1 cellular context compared by ENCODE assay signal in the genomic region with DNA sequence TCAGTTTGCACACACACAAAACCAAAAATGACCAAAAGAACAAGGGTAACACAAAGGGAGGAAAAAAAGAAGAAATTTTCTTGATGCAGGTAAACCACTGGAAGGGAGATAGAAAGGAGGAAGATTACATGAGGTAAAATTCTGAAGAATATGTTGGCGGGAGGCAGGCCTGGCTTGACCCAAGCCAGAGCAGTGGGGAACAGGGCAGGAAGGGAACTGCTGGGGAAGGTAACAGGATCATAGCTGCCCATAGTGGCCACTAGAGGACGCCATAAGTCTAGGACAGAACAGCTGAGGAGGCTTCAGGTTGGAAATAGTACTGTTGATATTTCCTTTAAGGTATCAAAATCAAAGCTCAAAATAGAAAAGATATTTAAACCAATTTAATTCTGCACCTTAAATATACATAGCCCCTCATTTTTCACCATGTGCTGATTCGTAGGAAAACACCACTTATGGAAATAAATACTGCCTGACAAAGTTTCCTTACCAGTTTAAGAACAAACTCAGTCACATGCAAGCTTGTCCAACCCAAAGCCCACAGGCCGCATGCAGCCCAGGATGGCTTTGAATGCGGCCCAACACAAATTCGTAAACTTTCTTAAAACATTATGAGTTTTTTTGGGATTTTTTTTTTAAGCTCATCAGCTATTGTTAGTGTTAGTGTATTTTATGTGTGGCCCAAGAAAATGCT.
A peak's percentile ranks its signal among the peaks of the same experiment; 100 is the strongest.
TF ChIP-seq lines count a peak whose summit lies in the region.

No MANE protein-coding gene starts in this region.

TF ChIP-seq in HepG2, 621 proteins besides CTCF, POLR2A, EP300 and RAD21 (continues in another document):
- TF ChIP-seq, protein P1, sequence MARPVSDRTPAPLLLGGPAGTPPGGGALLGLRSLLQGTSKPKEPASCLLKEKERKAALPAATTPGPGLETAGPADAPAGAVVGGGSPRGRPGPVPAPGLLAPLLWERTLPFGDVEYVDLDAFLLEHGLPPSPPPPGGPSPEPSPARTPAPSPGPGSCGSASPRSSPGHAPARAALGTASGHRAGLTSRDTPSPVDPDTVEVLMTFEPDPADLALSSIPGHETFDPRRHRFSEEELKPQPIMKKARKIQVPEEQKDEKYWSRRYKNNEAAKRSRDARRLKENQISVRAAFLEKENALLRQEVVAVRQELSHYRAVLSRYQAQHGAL (CRISPR knock-in tag; IDR thresholded peaks at IDR 0.05; ENCODE audit: not compliant biosample characterization): no peak
- TF ChIP-seq XRCC5 (optimal IDR thresholded peaks at IDR 0.05; ENCODE audit: low read length) (peak; percentile 73), YEATS2 (CRISPR knock-in tag; IDR thresholded peaks at IDR 0.05; ENCODE audit: borderline replicate concordance) (peak; percentile 36; the same call in 1 of the 2 replicates), JARID2 (CRISPR knock-in tag; IDR thresholded peaks at IDR 0.05; ENCODE audit: insufficient replicate concordance) (peak; percentile 60), TOPORS (CRISPR knock-in tag; IDR thresholded peaks at IDR 0.05) (no peak), SMC3 (IDR thresholded peaks at IDR 0.05; ENCODE audit: low read length) (peak; percentile 94), FOXA1 (IDR thresholded peaks at IDR 0.05) (no peak), FOXA1 (CRISPR knock-in tag; IDR thresholded peaks at IDR 0.05) (peak; percentile 18; the same call in 1 of the 2 replicates), ARNT (IDR thresholded peaks at IDR 0.05) (no peak), HDAC1 (CRISPR knock-in tag; IDR thresholded peaks at IDR 0.05) (no peak), MXI1 (IDR thresholded peaks at IDR 0.05; ENCODE audit: borderline replicate concordance, low read depth, low read length) (no peak), ZNF382 (CRISPR knock-in tag; IDR thresholded peaks at IDR 0.05; ENCODE audit: borderline replicate concordance) (no peak), SMAD3 (CRISPR knock-in tag; IDR thresholded peaks at IDR 0.05) (peak; percentile 31; the same call in 1 of the 2 replicates), ELF3 (CRISPR knock-in tag; IDR thresholded peaks at IDR 0.05) (peak; percentile 52; the same call in 1 of the 2 replicates), GATAD1 (CRISPR knock-in tag; IDR thresholded peaks at IDR 0.05) (0 out of 2 replicates have a peak, but pooled peaks have one; percentile 45), CBFB (CRISPR knock-in tag; IDR thresholded peaks at IDR 0.05) (0 out of 2 replicates have a peak, but pooled peaks have one; percentile 28), ZNF264 (CRISPR knock-in tag; IDR thresholded peaks at IDR 0.05) (0 out of 2 replicates have a peak, but pooled peaks have one; percentile 48), LCORL (IDR thresholded peaks at IDR 0.05) (no peak), LCORL (CRISPR knock-in tag; IDR thresholded peaks at IDR 0.05) (0 out of 2 replicates have a peak, but pooled peaks have one; percentile 21), THYN1 (CRISPR knock-in tag; IDR thresholded peaks at IDR 0.05; ENCODE audit: borderline replicate concordance, low read depth) (no peak), SIN3B (IDR thresholded peaks at IDR 0.05; ENCODE audit: low read length) (0 out of 2 replicates have a peak, but pooled peaks have one; percentile 41), ZKSCAN8 (CRISPR knock-in tag; IDR thresholded peaks at IDR 0.05; ENCODE audit: borderline replicate concordance) (no peak), MIXL1 (CRISPR knock-in tag; IDR thresholded peaks at IDR 0.05) (peak; percentile 22; the same call in 1 of the 2 replicates), ZNF563 (CRISPR knock-in tag; IDR thresholded peaks at IDR 0.05) (no peak), SRF (IDR thresholded peaks at IDR 0.05; ENCODE audit: low read depth, low read length) (0 out of 2 replicates have a peak, but pooled peaks have one; percentile 17), IRF2 (CRISPR knock-in tag; IDR thresholded peaks at IDR 0.05) (0 out of 2 replicates have a peak, but pooled peaks have one; percentile 54), STAG1 (CRISPR knock-in tag; IDR thresholded peaks at IDR 0.05) (peak; percentile 94), NFE2L2 (IDR thresholded peaks at IDR 0.05; ENCODE audit: low read length) (0 out of 2 replicates have a peak, but pooled peaks have one; percentile 11)
- TF ChIP-seq, protein P2, sequence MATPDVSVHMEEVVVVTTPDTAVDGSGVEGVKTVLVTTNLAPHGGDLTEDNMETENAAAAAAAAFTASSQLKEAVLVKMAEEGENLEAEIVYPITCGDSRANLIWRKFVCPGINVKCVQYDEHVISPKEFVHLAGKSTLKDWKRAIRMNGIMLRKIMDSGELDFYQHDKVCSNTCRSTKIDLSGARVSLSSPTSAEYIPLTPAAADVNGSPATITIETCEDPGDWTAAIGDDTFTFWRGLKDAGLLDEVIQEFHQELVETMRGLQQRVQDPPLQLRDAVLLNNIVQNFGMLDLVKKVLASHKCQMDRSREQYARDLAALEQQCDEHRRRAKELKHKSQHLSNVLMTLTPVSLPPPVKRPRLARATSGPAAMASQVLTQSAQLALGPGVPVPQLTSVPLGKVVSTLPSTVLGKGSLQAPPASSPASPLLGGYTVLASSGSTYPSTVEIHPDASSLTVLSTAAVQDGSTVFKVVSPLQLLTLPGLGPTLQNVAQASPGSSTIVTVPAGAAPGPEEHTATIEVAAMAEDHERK (CRISPR knock-in tag; IDR thresholded peaks at IDR 0.05; ENCODE audit: low read depth): no peak
- TF ChIP-seq, protein P3, sequence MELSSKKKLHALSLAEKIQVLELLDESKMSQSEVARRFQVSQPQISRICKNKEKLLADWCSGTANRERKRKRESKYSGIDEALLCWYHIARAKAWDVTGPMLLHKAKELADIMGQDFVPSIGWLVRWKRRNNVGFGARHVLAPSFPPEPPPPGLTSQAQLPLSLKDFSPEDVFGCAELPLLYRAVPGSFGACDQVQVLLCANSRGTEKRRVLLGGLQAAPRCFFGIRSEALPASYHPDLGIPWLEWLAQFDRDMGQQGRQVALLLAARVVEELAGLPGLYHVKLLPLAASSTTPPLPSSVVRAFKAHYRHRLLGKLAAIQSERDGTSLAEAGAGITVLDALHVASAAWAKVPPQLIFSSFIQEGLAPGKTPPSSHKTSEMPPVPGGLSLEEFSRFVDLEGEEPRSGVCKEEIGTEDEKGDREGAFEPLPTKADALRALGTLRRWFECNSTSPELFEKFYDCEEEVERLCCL (CRISPR knock-in tag; IDR thresholded peaks at IDR 0.05; ENCODE audit: borderline replicate concordance): no peak
- TF ChIP-seq, protein P4, sequence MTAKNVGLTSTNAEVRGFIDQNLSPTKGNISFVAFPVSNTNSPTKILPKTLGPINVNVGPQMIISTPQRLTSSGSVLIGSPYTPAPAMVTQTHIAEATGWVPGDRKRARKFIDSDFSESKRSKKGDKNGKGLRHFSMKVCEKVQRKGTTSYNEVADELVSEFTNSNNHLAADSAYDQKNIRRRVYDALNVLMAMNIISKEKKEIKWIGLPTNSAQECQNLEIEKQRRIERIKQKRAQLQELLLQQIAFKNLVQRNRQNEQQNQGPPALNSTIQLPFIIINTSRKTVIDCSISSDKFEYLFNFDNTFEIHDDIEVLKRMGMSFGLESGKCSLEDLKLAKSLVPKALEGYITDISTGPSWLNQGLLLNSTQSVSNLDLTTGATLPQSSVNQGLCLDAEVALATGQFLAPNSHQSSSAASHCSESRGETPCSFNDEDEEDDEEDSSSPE (CRISPR knock-in tag; IDR thresholded peaks at IDR 0.05): 0 out of 2 replicates have a peak, but pooled peaks have one; percentile 21
- TF ChIP-seq, protein P5, sequence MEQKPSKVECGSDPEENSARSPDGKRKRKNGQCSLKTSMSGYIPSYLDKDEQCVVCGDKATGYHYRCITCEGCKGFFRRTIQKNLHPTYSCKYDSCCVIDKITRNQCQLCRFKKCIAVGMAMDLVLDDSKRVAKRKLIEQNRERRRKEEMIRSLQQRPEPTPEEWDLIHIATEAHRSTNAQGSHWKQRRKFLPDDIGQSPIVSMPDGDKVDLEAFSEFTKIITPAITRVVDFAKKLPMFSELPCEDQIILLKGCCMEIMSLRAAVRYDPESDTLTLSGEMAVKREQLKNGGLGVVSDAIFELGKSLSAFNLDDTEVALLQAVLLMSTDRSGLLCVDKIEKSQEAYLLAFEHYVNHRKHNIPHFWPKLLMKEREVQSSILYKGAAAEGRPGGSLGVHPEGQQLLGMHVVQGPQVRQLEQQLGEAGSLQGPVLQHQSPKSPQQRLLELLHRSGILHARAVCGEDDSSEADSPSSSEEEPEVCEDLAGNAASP (CRISPR knock-in tag; IDR thresholded peaks at IDR 0.05; ENCODE audit: borderline replicate concordance): 0 out of 2 replicates have a peak, but pooled peaks have one; percentile 28
- TF ChIP-seq, protein P6, sequence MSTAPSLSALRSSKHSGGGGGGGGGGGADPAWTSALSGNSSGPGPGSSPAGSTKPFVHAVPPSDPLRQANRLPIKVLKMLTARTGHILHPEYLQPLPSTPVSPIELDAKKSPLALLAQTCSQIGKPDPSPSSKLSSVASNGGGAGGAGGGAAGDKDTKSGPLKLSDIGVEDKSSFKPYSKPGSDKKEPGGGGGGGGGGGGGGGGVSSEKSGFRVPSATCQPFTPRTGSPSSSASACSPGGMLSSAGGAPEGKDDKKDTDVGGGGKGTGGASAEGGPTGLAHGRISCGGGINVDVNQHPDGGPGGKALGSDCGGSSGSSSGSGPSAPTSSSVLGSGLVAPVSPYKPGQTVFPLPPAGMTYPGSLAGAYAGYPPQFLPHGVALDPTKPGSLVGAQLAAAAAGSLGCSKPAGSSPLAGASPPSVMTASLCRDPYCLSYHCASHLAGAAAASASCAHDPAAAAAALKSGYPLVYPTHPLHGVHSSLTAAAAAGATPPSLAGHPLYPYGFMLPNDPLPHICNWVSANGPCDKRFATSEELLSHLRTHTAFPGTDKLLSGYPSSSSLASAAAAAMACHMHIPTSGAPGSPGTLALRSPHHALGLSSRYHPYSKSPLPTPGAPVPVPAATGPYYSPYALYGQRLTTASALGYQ (CRISPR knock-in tag; IDR thresholded peaks at IDR 0.05): no peak
- TF ChIP-seq, protein P7, sequence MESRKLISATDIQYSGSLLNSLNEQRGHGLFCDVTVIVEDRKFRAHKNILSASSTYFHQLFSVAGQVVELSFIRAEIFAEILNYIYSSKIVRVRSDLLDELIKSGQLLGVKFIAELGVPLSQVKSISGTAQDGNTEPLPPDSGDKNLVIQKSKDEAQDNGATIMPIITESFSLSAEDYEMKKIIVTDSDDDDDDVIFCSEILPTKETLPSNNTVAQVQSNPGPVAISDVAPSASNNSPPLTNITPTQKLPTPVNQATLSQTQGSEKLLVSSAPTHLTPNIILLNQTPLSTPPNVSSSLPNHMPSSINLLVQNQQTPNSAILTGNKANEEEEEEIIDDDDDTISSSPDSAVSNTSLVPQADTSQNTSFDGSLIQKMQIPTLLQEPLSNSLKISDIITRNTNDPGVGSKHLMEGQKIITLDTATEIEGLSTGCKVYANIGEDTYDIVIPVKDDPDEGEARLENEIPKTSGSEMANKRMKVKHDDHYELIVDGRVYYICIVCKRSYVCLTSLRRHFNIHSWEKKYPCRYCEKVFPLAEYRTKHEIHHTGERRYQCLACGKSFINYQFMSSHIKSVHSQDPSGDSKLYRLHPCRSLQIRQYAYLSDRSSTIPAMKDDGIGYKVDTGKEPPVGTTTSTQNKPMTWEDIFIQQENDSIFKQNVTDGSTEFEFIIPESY (CRISPR knock-in tag; IDR thresholded peaks at IDR 0.05): peak; percentile 33; the same call in 1 of the 2 replicates
- TF ChIP-seq, protein P8, sequence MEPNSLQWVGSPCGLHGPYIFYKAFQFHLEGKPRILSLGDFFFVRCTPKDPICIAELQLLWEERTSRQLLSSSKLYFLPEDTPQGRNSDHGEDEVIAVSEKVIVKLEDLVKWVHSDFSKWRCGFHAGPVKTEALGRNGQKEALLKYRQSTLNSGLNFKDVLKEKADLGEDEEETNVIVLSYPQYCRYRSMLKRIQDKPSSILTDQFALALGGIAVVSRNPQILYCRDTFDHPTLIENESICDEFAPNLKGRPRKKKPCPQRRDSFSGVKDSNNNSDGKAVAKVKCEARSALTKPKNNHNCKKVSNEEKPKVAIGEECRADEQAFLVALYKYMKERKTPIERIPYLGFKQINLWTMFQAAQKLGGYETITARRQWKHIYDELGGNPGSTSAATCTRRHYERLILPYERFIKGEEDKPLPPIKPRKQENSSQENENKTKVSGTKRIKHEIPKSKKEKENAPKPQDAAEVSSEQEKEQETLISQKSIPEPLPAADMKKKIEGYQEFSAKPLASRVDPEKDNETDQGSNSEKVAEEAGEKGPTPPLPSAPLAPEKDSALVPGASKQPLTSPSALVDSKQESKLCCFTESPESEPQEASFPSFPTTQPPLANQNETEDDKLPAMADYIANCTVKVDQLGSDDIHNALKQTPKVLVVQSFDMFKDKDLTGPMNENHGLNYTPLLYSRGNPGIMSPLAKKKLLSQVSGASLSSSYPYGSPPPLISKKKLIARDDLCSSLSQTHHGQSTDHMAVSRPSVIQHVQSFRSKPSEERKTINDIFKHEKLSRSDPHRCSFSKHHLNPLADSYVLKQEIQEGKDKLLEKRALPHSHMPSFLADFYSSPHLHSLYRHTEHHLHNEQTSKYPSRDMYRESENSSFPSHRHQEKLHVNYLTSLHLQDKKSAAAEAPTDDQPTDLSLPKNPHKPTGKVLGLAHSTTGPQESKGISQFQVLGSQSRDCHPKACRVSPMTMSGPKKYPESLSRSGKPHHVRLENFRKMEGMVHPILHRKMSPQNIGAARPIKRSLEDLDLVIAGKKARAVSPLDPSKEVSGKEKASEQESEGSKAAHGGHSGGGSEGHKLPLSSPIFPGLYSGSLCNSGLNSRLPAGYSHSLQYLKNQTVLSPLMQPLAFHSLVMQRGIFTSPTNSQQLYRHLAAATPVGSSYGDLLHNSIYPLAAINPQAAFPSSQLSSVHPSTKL (CRISPR knock-in tag; IDR thresholded peaks at IDR 0.05): 0 out of 2 replicates have a peak, but pooled peaks have one; percentile 25
- TF ChIP-seq, protein P9, sequence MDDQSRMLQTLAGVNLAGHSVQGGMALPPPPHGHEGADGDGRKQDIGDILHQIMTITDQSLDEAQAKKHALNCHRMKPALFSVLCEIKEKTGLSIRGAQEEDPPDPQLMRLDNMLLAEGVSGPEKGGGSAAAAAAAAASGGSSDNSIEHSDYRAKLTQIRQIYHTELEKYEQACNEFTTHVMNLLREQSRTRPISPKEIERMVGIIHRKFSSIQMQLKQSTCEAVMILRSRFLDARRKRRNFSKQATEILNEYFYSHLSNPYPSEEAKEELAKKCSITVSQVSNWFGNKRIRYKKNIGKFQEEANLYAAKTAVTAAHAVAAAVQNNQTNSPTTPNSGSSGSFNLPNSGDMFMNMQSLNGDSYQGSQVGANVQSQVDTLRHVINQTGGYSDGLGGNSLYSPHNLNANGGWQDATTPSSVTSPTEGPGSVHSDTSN (CRISPR knock-in tag; IDR thresholded peaks at IDR 0.05; ENCODE audit: borderline replicate concordance): no peak
- TF ChIP-seq, protein P10, sequence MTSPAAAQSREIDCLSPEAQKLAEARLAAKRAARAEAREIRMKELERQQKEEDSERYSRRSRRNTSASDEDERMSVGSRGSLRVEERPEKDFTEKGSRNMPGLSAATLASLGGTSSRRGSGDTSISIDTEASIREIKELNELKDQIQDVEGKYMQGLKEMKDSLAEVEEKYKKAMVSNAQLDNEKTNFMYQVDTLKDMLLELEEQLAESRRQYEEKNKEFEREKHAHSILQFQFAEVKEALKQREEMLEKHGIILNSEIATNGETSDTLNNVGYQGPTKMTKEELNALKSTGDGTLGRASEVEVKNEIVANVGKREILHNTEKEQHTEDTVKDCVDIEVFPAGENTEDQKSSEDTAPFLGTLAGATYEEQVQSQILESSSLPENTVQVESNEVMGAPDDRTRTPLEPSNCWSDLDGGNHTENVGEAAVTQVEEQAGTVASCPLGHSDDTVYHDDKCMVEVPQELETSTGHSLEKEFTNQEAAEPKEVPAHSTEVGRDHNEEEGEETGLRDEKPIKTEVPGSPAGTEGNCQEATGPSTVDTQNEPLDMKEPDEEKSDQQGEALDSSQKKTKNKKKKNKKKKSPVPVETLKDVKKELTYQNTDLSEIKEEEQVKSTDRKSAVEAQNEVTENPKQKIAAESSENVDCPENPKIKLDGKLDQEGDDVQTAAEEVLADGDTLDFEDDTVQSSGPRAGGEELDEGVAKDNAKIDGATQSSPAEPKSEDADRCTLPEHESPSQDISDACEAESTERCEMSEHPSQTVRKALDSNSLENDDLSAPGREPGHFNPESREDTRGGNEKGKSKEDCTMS (CRISPR knock-in tag; conservative IDR thresholded peaks at IDR 0.05): no peak
